ENCODE assay signal across 2 cellular contexts in genomic region chr4:145888393-145888792, GRCh38.
TF ChIP-seq lines count a peak whose summit lies in the region.

No MANE protein-coding gene starts in this region.

TF ChIP-seq in SK-N-SH, 30 proteins besides CTCF, POLR2A, EP300 and RAD21 (continued from another document):
- TF ChIP-seq REST (IDR thresholded peaks at IDR 0.05; ENCODE audit: low read depth, low read length) (no peak), RXRA (IDR thresholded peaks at IDR 0.05; ENCODE audit: borderline replicate concordance, low read depth) (no peak), MXI1 (IDR thresholded peaks at IDR 0.05; ENCODE audit: low read depth, low read length) (no peak), YY1 (IDR thresholded peaks at IDR 0.05; ENCODE audit: low read depth) (no peak)

TF ChIP-seq in SK-N-SH treated with all-trans-retinoic acid at 6 μM for 48 hours, 23 proteins besides CTCF, POLR2A, EP300 and RAD21 (continued from another document):
- no peak for TF ChIP-seq ZNF565 (CRISPR knock-in tag; conservative IDR thresholded peaks at IDR 0.05; ENCODE audit: low read depth)
- TF ChIP-seq CSDC2 (CRISPR knock-in tag; IDR thresholded peaks at IDR 0.05), result no peak
- no peak for TF ChIP-seq BACH2 (CRISPR knock-in tag; IDR thresholded peaks at IDR 0.05; ENCODE audit: borderline replicate concordance)
- TF ChIP-seq ARNTL (CRISPR knock-in tag; IDR thresholded peaks at IDR 0.05; ENCODE audit: borderline replicate concordance, low read depth), result no peak
TF ChIP-seq in SK-N-SH treated with all-trans-retinoic acid at 6 μM for 48 hours: peak in this region for 0.
